Comparison of ENCODE assay signal across 24 cellular contexts in genomic region chr3:32284443-32284842, GRCh38. TPM values are rescaled to one million over a fixed set of nuclear protein-coding genes. Genes with fewer than 3 reads are reported as not detected.
DNase-seq lines count a peak whose midpoint lies in the region; ATAC-seq and TF ChIP-seq lines count a peak whose summit lies in the region.
"Had no signal": no experiment of that assay in that cellular context is flagged by ENCODE, and none has a peak within 500 bp of the region (broad histone marks: within the 10 kb centered on the region; RNA-seq: fewer than 3 reads in every experiment).

No MANE protein-coding gene starts in this region.

- H3K4me3 Mint-ChIP-seq in activated naive CD4-positive, alpha-beta T cell treated with anti-CD3 and anti-CD28 coated beads, Interleukin-2, amount 10 ng/mL, durations not matched to agents 7 days and 5 days: no peak overlapping the region
- H3K4me3 Mint-ChIP-seq in WTC11: no peak overlapping the region
- H3K4me3 Mint-ChIP-seq: activated CD4-positive, alpha-beta T cell treated with anti-CD3 and anti-CD28 coated beads, Interleukin-2, amount 10 ng/mL, durations not matched to agents 24 days and 14 days; B cell; endodermal cell; neural crest cell had no signal

- H3K27me3 Mint-ChIP-seq in activated naive CD4-positive, alpha-beta T cell treated with anti-CD3 and anti-CD28 coated beads, Interleukin-2, amount 10 ng/mL, durations not matched to agents 7 days and 5 days: no peaks in the 10 kb centered on the region
- H3K27me3 Mint-ChIP-seq in WTC11 (ENCODE audit: low read depth): no peaks in the 10 kb centered on the region
- H3K27me3 Mint-ChIP-seq: activated CD4-positive, alpha-beta T cell treated with anti-CD3 and anti-CD28 coated beads, Interleukin-2, amount 10 ng/mL, durations not matched to agents 24 days and 14 days had no signal

- H3K9me3 Mint-ChIP-seq in activated naive CD4-positive, alpha-beta T cell treated with anti-CD3 and anti-CD28 coated beads, Interleukin-2, amount 10 ng/mL, durations not matched to agents 7 days and 5 days: no peaks in the 10 kb centered on the region
- H3K9me3 Mint-ChIP-seq in WTC11: no peaks in the 10 kb centered on the region
- H3K9me3 Mint-ChIP-seq: activated CD4-positive, alpha-beta T cell treated with anti-CD3 and anti-CD28 coated beads, Interleukin-2, amount 10 ng/mL, durations not matched to agents 24 days and 14 days; endodermal cell; neural crest cell had no signal

- TF ChIP-seq POLR2A in right lobe of liver (IDR thresholded peaks at IDR 0.05): no peak

- no peak overlapping the region for H3K4me3 ChIP-seq in right lobe of liver
- no peak overlapping the region for H3K4me3 ChIP-seq in subcutaneous abdominal adipose tissue (ENCODE audit: low read depth in 1 of 5, low read length in 5 of 5)
- H3K4me3 ChIP-seq: breast epithelium, colonic mucosa, esophagus muscularis mucosa, left lung, SK-N-MC, upper lobe of right lung had no signal

- TF ChIP-seq CTCF in WTC11 (IDR thresholded peaks at IDR 0.05) (no peak), right lobe of liver (IDR thresholded peaks at IDR 0.05) (no peak)

- H3K27ac ChIP-seq in right lobe of liver (peak overlapping the region in 1 of 3 donors; percentile 14), subcutaneous abdominal adipose tissue (ENCODE audit: low read depth, low read length) (peak overlapping the region; percentile 37)
- H3K27ac ChIP-seq: colonic mucosa, esophagus muscularis mucosa, left lung, RWPE1, SK-N-MC, upper lobe of right lung had no signal

- no peak for DNase-seq in activated naive CD4-positive, alpha-beta T cell treated with anti-CD3 and anti-CD28 coated beads, Interleukin-2, amount 10 ng/mL, durations not matched to agents 7 days and 5 days
- no peak for DNase-seq in activated naive CD4-positive, alpha-beta T cell treated with Interleukin-2 at 50 U/mL for 16 hours
- DNase-seq in WTC11 (ENCODE audit: low spot score) (no peak), right lobe of liver (no peak), AG08395 (ENCODE audit: low spot score) (no peak), SW 1271 (lab: John Stamatoyannopoulos, UW) (no peak)
- DNase-seq: activated CD4-positive, alpha-beta T cell treated with anti-CD3 and anti-CD28 coated beads, Interleukin-2, amount 10 ng/mL, durations not matched to agents 24 days and 14 days; amniotic stem cell; colonic mucosa; DND-41; endodermal cell; foreskin melanocyte; Karpas-422; left lung; NCI-H69; upper lobe of right lung had no signal

- H3K4me1 ChIP-seq in right lobe of liver (peaks cover 0 to 18% (median 3%) of the 10 kb centered on the region in 4 donors), subcutaneous abdominal adipose tissue (ENCODE audit: control insufficient read depth in 5 of 5, insufficient read depth in 5 of 5, low read length in 5 of 5) (peaks cover 6 to 44% (median 17%) of the 10 kb centered on the region in 5 donors)
- H3K4me1 ChIP-seq: breast epithelium, colonic mucosa had no signal

- H3K9me3 ChIP-seq in right lobe of liver (no peaks in the 10 kb centered on the region), subcutaneous abdominal adipose tissue (ENCODE audit: control insufficient read depth in 5 of 5, low read length in 5 of 5) (no peaks in the 10 kb centered on the region)
- H3K9me3 ChIP-seq: breast epithelium, colonic mucosa, esophagus muscularis mucosa, left lung, upper lobe of right lung had no signal

- POLR2A ChIA-PET in WTC11 (lab: Charles Lee): no interaction called here

- H3K4me1 Mint-ChIP-seq in activated naive CD4-positive, alpha-beta T cell treated with anti-CD3 and anti-CD28 coated beads, Interleukin-2, amount 10 ng/mL, durations not matched to agents 7 days and 5 days: peaks cover 36% of the 10 kb centered on the region
- H3K4me1 Mint-ChIP-seq in WTC11: peaks cover 9% of the 10 kb centered on the region; the same call in 1 of the 2 replicates
- H3K4me1 Mint-ChIP-seq: neural crest cell had no signal

- CTCF ChIA-PET in activated naive CD4-positive, alpha-beta T cell treated with anti-CD3 and anti-CD28 coated beads, Interleukin-2, amount 10 ng/mL, durations not matched to agents 7 days and 5 days (lab: Charles Lee): interaction anchor here (9.8 kb wide), 1 partner anchor 107 kb away, joined by 53 read pairs; no protein-coding TSS in a partner anchor
- CTCF ChIA-PET in WTC11 (lab: Charles Lee): no interaction called here

- H3K36me3 Mint-ChIP-seq in activated naive CD4-positive, alpha-beta T cell treated with anti-CD3 and anti-CD28 coated beads, Interleukin-2, amount 10 ng/mL, durations not matched to agents 7 days and 5 days: no peaks in the 10 kb centered on the region
- no peaks in the 10 kb centered on the region for H3K36me3 Mint-ChIP-seq in WTC11

- WGBS in right lobe of liver (ENCODE audit: insufficient coverage, low coverage, low lambda C conversion rate, missing lambda C conversion rate): 22% methylated on average over 1 of the region's 2 CpGs

- H3K9ac ChIP-seq in subcutaneous abdominal adipose tissue (ENCODE audit: low read length in 5 of 5): peak overlapping the region in 1 of 5 donors; percentile 5

- ATAC-seq in WTC11: no peak
- ATAC-seq in right lobe of liver: peak; percentile 43 to 66 (median 56)
- ATAC-seq in GM21367 (IDR thresholded peaks at IDR 0.05; ENCODE audit: unreplicated experiment): no peak

- peak overlapping the region; percentile 46 for H3K27ac Mint-ChIP-seq in activated naive CD4-positive, alpha-beta T cell treated with anti-CD3 and anti-CD28 coated beads, Interleukin-2, amount 10 ng/mL, durations not matched to agents 7 days and 5 days
- 0 out of 2 replicates have a peak overlapping the region, but pooled peaks have one; percentile 73 for H3K27ac Mint-ChIP-seq in WTC11
- H3K27ac Mint-ChIP-seq: B cell, endodermal cell had no signal

- H3K27me3 ChIP-seq in right lobe of liver (no peaks in the 10 kb centered on the region), subcutaneous abdominal adipose tissue (ENCODE audit: control insufficient read depth in 5 of 5, insufficient read depth in 4 of 5, low read length in 5 of 5) (peaks cover 0 to 3% (median 0%) of the 10 kb centered on the region in 5 donors)
- H3K27me3 ChIP-seq: breast epithelium, colonic mucosa, esophagus muscularis mucosa, left lung, upper lobe of right lung had no signal

- intact Hi-C loops in right lobe of liver (cut with DNase I): no loop called here

- no peaks in the 10 kb centered on the region for H3K36me3 ChIP-seq in right lobe of liver
- no peaks in the 10 kb centered on the region for H3K36me3 ChIP-seq in subcutaneous abdominal adipose tissue (ENCODE audit: control insufficient read depth in 5 of 5, insufficient read depth in 5 of 5, low read length in 5 of 5)
- H3K36me3 ChIP-seq: breast epithelium, colonic mucosa, esophagus muscularis mucosa, left lung, upper lobe of right lung had no signal

TF ChIP-seq in WTC11, 78 proteins besides CTCF, POLR2A, EP300 and RAD21 (continues in another document):
- TF ChIP-seq FOXP1 (CRISPR knock-in tag; IDR thresholded peaks at IDR 0.05; ENCODE audit: borderline replicate concordance): no peak
- TF ChIP-seq ARID4B (CRISPR knock-in tag; IDR thresholded peaks at IDR 0.05; ENCODE audit: borderline replicate concordance): no peak
- no peak for TF ChIP-seq FOXJ3 (CRISPR knock-in tag; IDR thresholded peaks at IDR 0.05; ENCODE audit: borderline replicate concordance)
- TF ChIP-seq JUN (CRISPR knock-in tag; IDR thresholded peaks at IDR 0.05): no peak
- no peak for TF ChIP-seq MYBL2 (CRISPR knock-in tag; IDR thresholded peaks at IDR 0.05)
- no peak for TF ChIP-seq HMGXB4 (CRISPR knock-in tag; IDR thresholded peaks at IDR 0.05)

RNA-seq across cellular contexts. Expression of gene CMTM8, which starts 46.0 kb away (rescaled TPM):
- total RNA-seq in WTC11 (2021) (9.0 to 11.2 TPM (median 9.1 TPM) in 3 replicates), right lobe of liver (10 to 100 TPM; 13.3 to 27.1 (median 20.9) TPM)

Comparison
In these comparisons a context has a peak if more than half of its experiments do, and no peak if none do; other contexts are left out.
1. ATAC-seq: peak in right lobe of liver (4 of 4); none in WTC11 (single experiment) and GM21367 (single experiment).